Comparison of ENCODE assay signal across 20 cellular contexts in genomic region chr1:80251591-80251990, GRCh38.
"Had no signal": no experiment of that assay in that cellular context is flagged by ENCODE, and none has a peak within 500 bp of the region (broad histone marks: within the 10 kb centered on the region; RNA-seq: fewer than 3 reads in every experiment).

No MANE protein-coding gene starts in this region.

- H3K36me3 ChIP-seq: left lung, ovary, prostate gland, tibial artery, WERI-Rb-1 had no signal

- H3K9me3 ChIP-seq: ovary, prostate gland, tibial artery had no signal

- H3K4me2 ChIP-seq: hepatocyte had no signal

- H3K27ac ChIP-seq: hepatocyte, left lung, ovary, prostate gland, tibial artery, WERI-Rb-1 had no signal

- H3K27me3 ChIP-seq: hepatocyte, left lung, ovary, tibial artery had no signal

- H3K4me1 ChIP-seq: left lung, prostate gland, tibial artery had no signal

- ATAC-seq: activated CD8-positive, alpha-beta T cell treated with anti-CD3 and anti-CD28 coated beads, Interleukin-2, amount 10 ng/mL, durations not matched to agents 7 days and 5 days; left lung; natural killer cell treated with Interleukin-12 subunit alpha and Interleukin-12 subunit beta and Interleukin-15 and Interleukin-18, amount 100 ng/mL, for 72 hours had no signal

- DNase-seq: activated CD4-positive, alpha-beta T cell treated with anti-CD3 and anti-CD28 coated beads, Interleukin-2, amount 50 U/mL, for 1 hour; activated CD4-positive, CD25-positive, alpha-beta regulatory T cell treated with anti-CD3 and anti-CD28 coated beads, Interleukin-2, amount 50 U/mL, for 72 hours; activated CD8-positive, alpha-beta T cell treated with anti-CD3 and anti-CD28 coated beads, Interleukin-2, amount 10 ng/mL, durations not matched to agents 7 days and 5 days; activated gamma-delta T cell treated with Interleukin-2 at 50 U/mL for 16 hours; activated T-cell treated with anti-CD3 and anti-CD28 coated beads, Interleukin-2, amount 50 U/mL, for 1 hour; aorta; effector CD4-positive, alpha-beta T cell; erythroblast; glutamatergic neuron; immature natural killer cell; left lung; midbrain; ovary; stimulated activated CD4-positive, alpha-beta T cell treated with anti-CD3 and anti-CD28 coated beads, Interleukin-1b, Interleukin-23, amount 100 ng/mL, for 48 hours; substantia nigra; tibial artery; WERI-Rb-1 had no signal

- H3K4me3 ChIP-seq: hepatocyte, left lung, ovary, prostate gland, tibial artery had no signal

- H2AFZ ChIP-seq: hepatocyte had no signal

- H3K79me2 ChIP-seq: hepatocyte had no signal
